Comparison of ENCODE assay signal across 9 cellular contexts in the genomic region with DNA sequence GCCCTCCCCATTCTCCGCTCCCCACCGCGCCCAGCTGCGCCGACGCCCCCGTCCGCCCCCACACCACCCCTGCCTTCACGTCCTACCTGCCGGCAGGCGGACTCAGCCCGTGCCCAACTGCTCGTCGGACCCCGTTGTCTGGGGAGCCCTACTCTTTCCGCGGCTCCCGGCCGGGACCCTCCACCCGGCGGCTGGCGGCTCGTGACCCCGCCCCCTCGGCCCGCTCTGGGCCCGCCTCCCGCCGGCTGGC. TPM values are rescaled to one million over a fixed set of nuclear protein-coding genes. Genes with fewer than 3 reads are reported as not detected.
A peak's percentile ranks its signal among the peaks of the same experiment; 100 is the strongest.
DNase-seq lines count a peak whose midpoint lies in the region; ATAC-seq, FAIRE-seq and TF ChIP-seq lines count a peak whose summit lies in the region.
"Had no signal": no experiment of that assay in that cellular context is flagged by ENCODE, and none has a peak within 500 bp of the region (broad histone marks: within the 10 kb centered on the region; RNA-seq: fewer than 3 reads in every experiment).

Gene SERAC1 (minus strand): TSS at position 209 of the 250 bp plus-strand sequence. CDS start 9,899 bp downstream, outside the sequence.

- ATAC-seq in A549: no peak; a peak in 1 of 6 replicates
- no peak for ATAC-seq in mucosa of descending colon
- ATAC-seq in GM18511 (IDR thresholded peaks at IDR 0.05; ENCODE audit: unreplicated experiment): no peak
- no peak for ATAC-seq in HG03159 (IDR thresholded peaks at IDR 0.05; ENCODE audit: unreplicated experiment)
- no peak for ATAC-seq in left lobe of liver

- H3K4me2 ChIP-seq in A549: peak within 1 kb of the TSS; percentile 79

- intact Hi-C loops in mucosa of descending colon (cut with DNase I, micrococcal nuclease): no loop called here

- TF ChIP-seq CTCF in A549 (IDR thresholded peaks at IDR 0.05): no peak
- TF ChIP-seq CTCF in mucosa of descending colon (IDR thresholded peaks at IDR 0.05): no peak

- TF ChIP-seq EP300 in A549 (IDR thresholded peaks at IDR 0.05): no peak

- POLR2A ChIA-PET in A549 (lab: Yijun Ruan, JAX): no interaction called here

- H3K27me3 ChIP-seq in HUES6 (ENCODE audit: control insufficient read depth, insufficient read depth, low read length): peaks cover 5% of the 10 kb centered on the region; the same call in 1 of the 2 replicates

- peak within 1 kb of the TSS; percentile 91 for H3K9ac ChIP-seq in HUES6 (ENCODE audit: low read length)

- CTCF ChIA-PET in A549 (lab: Yijun Ruan, JAX): interaction anchor here (0.7 kb wide), 1 partner anchor 22 kb away, joined by 4 read pairs; no protein-coding TSS in a partner anchor

- H3K27ac ChIP-seq in A549: peak within 1 kb of the TSS; percentile 91 to 96
- peak within 1 kb of the TSS; percentile 94; the same call in 1 of the 2 replicates for H3K27ac ChIP-seq in HUES6 (ENCODE audit: low read depth, low read length)
- peak within 1 kb of the TSS; percentile 93 for H3K27ac ChIP-seq in caudate nucleus (ENCODE audit: low read depth, low read length)

- H3K4me3 ChIP-seq in A549 (peak within 1 kb of the TSS; percentile 65), HUES6 (ENCODE audit: low read depth, low read length) (peak within 1 kb of the TSS; percentile 99), mucosa of descending colon (peak within 1 kb of the TSS; percentile 70)

- TF ChIP-seq RAD21 in A549 (conservative IDR thresholded peaks at IDR 0.05 in 1 of 2, IDR thresholded peaks at IDR 0.05 in 1 of 2): no peak

- peaks cover 15% of the 10 kb centered on the region; the same call in 2 of the 3 replicates for H3K4me1 ChIP-seq in A549
- peaks cover 16% of the 10 kb centered on the region for H3K4me1 ChIP-seq in HUES6 (ENCODE audit: control insufficient read depth, insufficient read depth, low read length)
- H3K4me1 ChIP-seq in mucosa of descending colon (ENCODE audit: low read depth): peaks cover 4% of the 10 kb centered on the region

- H3K9me3 ChIP-seq in A549: no peaks in the 10 kb centered on the region
- H3K9me3 ChIP-seq in HUES6 (ENCODE audit: control insufficient read depth, insufficient read depth, low read depth, low read length): no peaks in the 10 kb centered on the region
- no peaks in the 10 kb centered on the region for H3K9me3 ChIP-seq in mucosa of descending colon

- no CpG with 5 or more reads among the region's 29 CpGs for WGBS in A549 (ENCODE audit: missing lambda C conversion rate)

- no peaks in the 10 kb centered on the region for H3K36me3 ChIP-seq in HUES6 (ENCODE audit: control insufficient read depth, insufficient read depth, low read length)
- no peaks in the 10 kb centered on the region for H3K36me3 ChIP-seq in mucosa of descending colon (ENCODE audit: low read depth)

- DNase-seq in A549 (ENCODE audit: low read depth in 1 of 2, low spot score in 1 of 2): peak in 1 of 2 experiments; percentile 69
- peak in 15 of 61 donors; percentile 53 to 92 (median 85) for DNase-seq in caudate nucleus (lab: John Stamatoyannopoulos, UW)
- no peak for DNase-seq in mucosa of descending colon
- no peak for DNase-seq in DMS 273 (lab: John Stamatoyannopoulos, UW; ENCODE audit: unreplicated experiment)
- no peak for DNase-seq in left lobe of liver (ENCODE audit: low spot score)

- TF ChIP-seq POLR2A in A549 (IDR thresholded peaks at IDR 0.05; ENCODE audit: low read length): no peak

- no peak for FAIRE-seq in A549 (lab: Jason Lieb, UNC)
- FAIRE-seq: islet of Langerhans had no signal

TF ChIP-seq in A549, 52 proteins besides CTCF, POLR2A, EP300 and RAD21:
- TF ChIP-seq RARB (CRISPR knock-in tag; IDR thresholded peaks at IDR 0.05) (no peak), CHD4 (IDR thresholded peaks at IDR 0.05; ENCODE audit: borderline replicate concordance) (no peak), RFX5 (IDR thresholded peaks at IDR 0.05) (no peak), RNF2 (IDR thresholded peaks at IDR 0.05; ENCODE audit: borderline replicate concordance, low read depth) (no peak), SMC3 (IDR thresholded peaks at IDR 0.05) (no peak), RCOR1 (IDR thresholded peaks at IDR 0.05; ENCODE audit: low read depth, low read length) (no peak), BHLHE40 (IDR thresholded peaks at IDR 0.05; ENCODE audit: low read depth, low read length) (no peak), EHMT2 (IDR thresholded peaks at IDR 0.05; ENCODE audit: low read depth) (no peak), HEYL (CRISPR knock-in tag; IDR thresholded peaks at IDR 0.05) (no peak), CEBPB (IDR thresholded peaks at IDR 0.05) (no peak)
- TF ChIP-seq, protein P1, sequence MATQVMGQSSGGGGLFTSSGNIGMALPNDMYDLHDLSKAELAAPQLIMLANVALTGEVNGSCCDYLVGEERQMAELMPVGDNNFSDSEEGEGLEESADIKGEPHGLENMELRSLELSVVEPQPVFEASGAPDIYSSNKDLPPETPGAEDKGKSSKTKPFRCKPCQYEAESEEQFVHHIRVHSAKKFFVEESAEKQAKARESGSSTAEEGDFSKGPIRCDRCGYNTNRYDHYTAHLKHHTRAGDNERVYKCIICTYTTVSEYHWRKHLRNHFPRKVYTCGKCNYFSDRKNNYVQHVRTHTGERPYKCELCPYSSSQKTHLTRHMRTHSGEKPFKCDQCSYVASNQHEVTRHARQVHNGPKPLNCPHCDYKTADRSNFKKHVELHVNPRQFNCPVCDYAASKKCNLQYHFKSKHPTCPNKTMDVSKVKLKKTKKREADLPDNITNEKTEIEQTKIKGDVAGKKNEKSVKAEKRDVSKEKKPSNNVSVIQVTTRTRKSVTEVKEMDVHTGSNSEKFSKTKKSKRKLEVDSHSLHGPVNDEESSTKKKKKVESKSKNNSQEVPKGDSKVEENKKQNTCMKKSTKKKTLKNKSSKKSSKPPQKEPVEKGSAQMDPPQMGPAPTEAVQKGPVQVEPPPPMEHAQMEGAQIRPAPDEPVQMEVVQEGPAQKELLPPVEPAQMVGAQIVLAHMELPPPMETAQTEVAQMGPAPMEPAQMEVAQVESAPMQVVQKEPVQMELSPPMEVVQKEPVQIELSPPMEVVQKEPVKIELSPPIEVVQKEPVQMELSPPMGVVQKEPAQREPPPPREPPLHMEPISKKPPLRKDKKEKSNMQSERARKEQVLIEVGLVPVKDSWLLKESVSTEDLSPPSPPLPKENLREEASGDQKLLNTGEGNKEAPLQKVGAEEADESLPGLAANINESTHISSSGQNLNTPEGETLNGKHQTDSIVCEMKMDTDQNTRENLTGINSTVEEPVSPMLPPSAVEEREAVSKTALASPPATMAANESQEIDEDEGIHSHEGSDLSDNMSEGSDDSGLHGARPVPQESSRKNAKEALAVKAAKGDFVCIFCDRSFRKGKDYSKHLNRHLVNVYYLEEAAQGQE (IDR thresholded peaks at IDR 0.05): no peak
- TF ChIP-seq, protein P2, sequence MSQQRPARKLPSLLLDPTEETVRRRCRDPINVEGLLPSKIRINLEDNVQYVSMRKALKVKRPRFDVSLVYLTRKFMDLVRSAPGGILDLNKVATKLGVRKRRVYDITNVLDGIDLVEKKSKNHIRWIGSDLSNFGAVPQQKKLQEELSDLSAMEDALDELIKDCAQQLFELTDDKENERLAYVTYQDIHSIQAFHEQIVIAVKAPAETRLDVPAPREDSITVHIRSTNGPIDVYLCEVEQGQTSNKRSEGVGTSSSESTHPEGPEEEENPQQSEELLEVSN (IDR thresholded peaks at IDR 0.05; ENCODE audit: borderline replicate concordance, low read depth): no peak

RNA-seq across cellular contexts. Expression of gene SERAC1, which starts in this region (rescaled TPM):
- polyA plus RNA-seq in A549 (2011; rRNA removed) (5.8 and 6.7 TPM in 2 replicates), A549 (2017; fragmentation: RNase III; extraction: RNeasy Plus Mini Kit Qiagen cat#74134 plus additional on column Dnase treatment) (4.5 to 5.1 TPM (median 4.5 TPM) in 3 replicates)
- 1.7 and 1.9 TPM in 2 replicates for polyA plus RNA-seq in A549 (2012; cell fraction: cytosol; rRNA removed)
- polyA plus RNA-seq in A549 (2012; cell fraction: nucleus; rRNA removed): 0.71 and 1.3 TPM in 2 replicates
- polyA minus RNA-seq in A549 (2011; rRNA and poly(A)+ RNA removed): 3.2 and 3.5 TPM in 2 replicates
- total RNA-seq in mucosa of descending colon (10 to 100 TPM in 1 of 3 donors, 1 to 10 TPM in 2; 5.8 to 12.2 (median 8.0) TPM), left lobe of liver (3.8 TPM)
